In genomic region chr16:13322357-13322756, GRCh38 we compare ENCODE assay signal across 22 cellular contexts.
A peak's percentile ranks its signal among the peaks of the same experiment; 100 is the strongest.
DNase-seq lines count a peak whose midpoint lies in the region; ATAC-seq and TF ChIP-seq lines count a peak whose summit lies in the region.
"Had no signal": no experiment of that assay in that cellular context is flagged by ENCODE, and none has a peak within 500 bp of the region (broad histone marks: within the 10 kb centered on the region; RNA-seq: fewer than 3 reads in every experiment).

No MANE protein-coding gene starts in this region.

- no peak overlapping the region for H3K23ac ChIP-seq in mesendoderm (ENCODE audit: low read length)

- H4K8ac ChIP-seq in mesendoderm (ENCODE audit: low read depth, low read length) = no peak overlapping the region

- H3K27ac ChIP-seq in HUES48 (ENCODE audit: low read depth, low read length) (peak overlapping the region; percentile 8), mesendoderm (ENCODE audit: low read depth, low read length) (no peak overlapping the region)
- H3K27ac ChIP-seq: coronary artery, GM23248, KMS-11, spleen, tibial nerve had no signal

- H2BK5ac ChIP-seq in mesendoderm (ENCODE audit: low read length) = no peak overlapping the region

- H3K27me3 ChIP-seq in HUES48 (ENCODE audit: control insufficient read depth, insufficient read depth, low read length) (peaks cover 28% of the 10 kb centered on the region), mesendoderm (ENCODE audit: insufficient read depth, low read length, poor library complexity) (no peaks in the 10 kb centered on the region)
- H3K27me3 ChIP-seq: tibial nerve had no signal

- ATAC-seq in GM21529 (IDR thresholded peaks at IDR 0.05; ENCODE audit: unreplicated experiment) (peak; percentile 64), HG03025 (IDR thresholded peaks at IDR 0.05; ENCODE audit: low FRiP score, unreplicated experiment) (no peak), GM19467 (IDR thresholded peaks at IDR 0.05; ENCODE audit: unreplicated experiment) (no peak)
- ATAC-seq: left cardiac atrium; stimulated activated naive CD8-positive, alpha-beta T cell treated with anti-CD3 and anti-CD28 coated beads, Interleukin-15, amount 100 ng/mL, for 72 hours had no signal

- H3K9me3 ChIP-seq in HUES48 (ENCODE audit: control insufficient read depth, insufficient read depth, low read length) = no peaks in the 10 kb centered on the region
- H3K9me3 ChIP-seq: spleen, tibial nerve had no signal

- H2BK15ac ChIP-seq in mesendoderm (replicated peaks; ENCODE audit: low read depth) = no peak overlapping the region

- H2AK5ac ChIP-seq in mesendoderm (ENCODE audit: low read length) = no peak overlapping the region

- no peak overlapping the region for H4K5ac ChIP-seq in mesendoderm (ENCODE audit: low read length)

- no CpG with 5 or more reads among the region's 2 CpGs for WGBS in mesendoderm (ENCODE audit: extremely low coverage, insufficient coverage, low lambda C conversion rate)

- H3K4me3 ChIP-seq in HUES48 (ENCODE audit: low read depth, low read length) (no peak overlapping the region), mesendoderm (ENCODE audit: low read length) (no peak overlapping the region)
- H3K4me3 ChIP-seq: coronary artery, GM23248, spleen, tibial nerve had no signal

- H3K18ac ChIP-seq in mesendoderm (ENCODE audit: low read length) = no peak overlapping the region

- in situ Hi-C loops in GM13977 (cut with MboI; ENCODE audit: low pct_unique_long_range_greater_than_20kb, low sequenced_read_pairs, unreplicated experiment) = no loop called here

- H3K56ac ChIP-seq in mesendoderm (ENCODE audit: low read length) = no peak overlapping the region

- peaks cover 22% of the 10 kb centered on the region for H3K4me1 ChIP-seq in HUES48 (ENCODE audit: control insufficient read depth, insufficient read depth, low read length)
- peaks cover 19% of the 10 kb centered on the region for H3K4me1 ChIP-seq in mesendoderm (ENCODE audit: control insufficient read depth, low read depth, low read length)
- H3K4me1 ChIP-seq: spleen, tibial nerve had no signal

- H3K4ac ChIP-seq in mesendoderm (ENCODE audit: low read depth, low read length) = no peak overlapping the region

- no peak overlapping the region for H3K9ac ChIP-seq in HUES48 (ENCODE audit: low read depth, low read length)
- H3K9ac ChIP-seq in mesendoderm (ENCODE audit: low read length) = no peak overlapping the region
- H3K9ac ChIP-seq: GM23248, KMS-11 had no signal

- H3K79me2 ChIP-seq in mesendoderm (ENCODE audit: control insufficient read depth, insufficient read depth, low read length) = no peaks in the 10 kb centered on the region

- H3K36me3 ChIP-seq in HUES48 (ENCODE audit: control insufficient read depth, insufficient read depth, low read length) (no peaks in the 10 kb centered on the region), mesendoderm (ENCODE audit: control insufficient read depth, insufficient read depth, low read length) (no peaks in the 10 kb centered on the region)
- H3K36me3 ChIP-seq: spleen, tibial nerve had no signal

- H2BK120ac ChIP-seq in mesendoderm (ENCODE audit: low read depth, low read length) = no peak overlapping the region

- DNase-seq in GM13977 (ENCODE audit: low spot score) (peak; percentile 38), mesendoderm (peak; percentile 95), T-helper 2 cell (no peak), activated gamma-delta T cell (lab: John Stamatoyannopoulos, UW) (no peak)
- DNase-seq: activated B cell treated with CpG ODN at 0.5 μM for 24 hours; activated CD4-positive, alpha-beta T cell treated with anti-CD3 and anti-CD28 coated beads, Interleukin-2, amount 50 U/mL, for 48 hours; activated naive CD4-positive, alpha-beta T cell treated with Interleukin-2 at 50 U/mL for 16 hours; CD4-positive, alpha-beta T cell; DMS 273 treated with DMSO at 0.1 percent for 48 hours; GM23248; left cardiac atrium; MV-4-11; NCI-H510A treated with DMSO at 0.1 percent for 48 hours; spleen; stimulated activated naive CD8-positive, alpha-beta T cell treated with anti-CD3 and anti-CD28 coated beads, Interleukin-15, amount 100 ng/mL, for 72 hours had no signal

- no peak overlapping the region for H3K4me2 ChIP-seq in mesendoderm (ENCODE audit: low read length)
- H3K4me2 ChIP-seq: KMS-11 had no signal

- no peak for TF ChIP-seq CTCF in GM13977 (IDR thresholded peaks at IDR 0.05; ENCODE audit: extremely low read depth, insufficient read depth, missing control alignments)

- H3K79me1 ChIP-seq in mesendoderm (ENCODE audit: low read length) = no peaks in the 10 kb centered on the region

Comparison
In these comparisons a context has a peak if more than half of its experiments do, and no peak if none do; other contexts are left out.
1. DNase-seq: peak in GM13977 (single experiment) and mesendoderm (single experiment); none in T-helper 2 cell (0 of 5) and activated gamma-delta T cell (single experiment).